Comparison of ENCODE assay signal across 18 cellular contexts in the genomic region with DNA sequence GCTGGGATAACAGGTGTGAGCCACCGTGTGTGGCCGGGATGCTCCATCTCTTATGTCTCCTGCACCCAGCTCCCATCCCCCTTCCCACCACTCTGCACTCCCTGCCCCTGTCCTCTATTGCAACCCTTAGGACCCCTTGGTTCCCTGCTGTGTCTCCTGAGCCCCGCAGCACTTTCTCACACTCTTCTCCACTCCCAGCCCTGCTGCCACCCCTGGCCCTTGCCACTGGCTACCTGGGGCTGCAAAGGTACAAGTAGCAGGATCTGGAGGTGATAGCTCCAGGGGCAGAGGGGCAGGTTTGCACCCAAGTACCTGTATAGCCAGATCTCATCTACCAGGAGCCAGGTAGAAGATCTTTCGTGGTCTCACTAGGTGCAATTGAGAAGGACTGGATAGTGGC. TPM values are rescaled to one million over a fixed set of nuclear protein-coding genes. Genes with fewer than 3 reads are reported as not detected.
DNase-seq lines count a peak whose midpoint lies in the region; TF ChIP-seq lines count a peak whose summit lies in the region.
"Had no signal": no experiment of that assay in that cellular context is flagged by ENCODE, and none has a peak within 500 bp of the region (broad histone marks: within the 10 kb centered on the region; RNA-seq: fewer than 3 reads in every experiment).

No MANE protein-coding gene starts in this region.

- TF ChIP-seq CTCF in nephron (IDR thresholded peaks at IDR 0.05; ENCODE audit: unreplicated experiment in 3 of 3) = no peak

- H3K36me3 Mint-ChIP-seq in activated CD4-positive, alpha-beta memory T cell treated with anti-CD3 and anti-CD28 coated beads, Interleukin-2, amount 10 ng/mL, durations not matched to agents 7 days and 5 days (ENCODE audit: low read depth) = no peaks in the 10 kb centered on the region
- H3K36me3 Mint-ChIP-seq in activated CD4-positive, alpha-beta memory T cell treated with anti-CD3 and anti-CD28 coated beads for 36 hours = peaks cover 3% of the 10 kb centered on the region
- H3K36me3 Mint-ChIP-seq in nephron (ENCODE audit: low read depth) = peaks cover 7% of the 10 kb centered on the region

- peaks cover 61% of the 10 kb centered on the region for H3K27me3 Mint-ChIP-seq in activated CD4-positive, alpha-beta memory T cell treated with anti-CD3 and anti-CD28 coated beads, Interleukin-2, amount 10 ng/mL, durations not matched to agents 7 days and 5 days
- peaks cover 60% of the 10 kb centered on the region for H3K27me3 Mint-ChIP-seq in activated CD4-positive, alpha-beta memory T cell treated with anti-CD3 and anti-CD28 coated beads for 36 hours
- H3K27me3 Mint-ChIP-seq in nephron (ENCODE audit: low read depth) = peaks cover 56% of the 10 kb centered on the region

- peak; percentile 9 for DNase-seq in activated CD4-positive, alpha-beta memory T cell treated with anti-CD3 and anti-CD28 coated beads, Interleukin-2, amount 10 ng/mL, durations not matched to agents 7 days and 5 days
- DNase-seq in activated CD4-positive, alpha-beta memory T cell treated with anti-CD3 and anti-CD28 coated beads for 36 hours = no peak
- peak; percentile 8 for DNase-seq in AG20443 (ENCODE audit: low spot score)
- DNase-seq in NCI-H1436 treated with DMSO at 0.1 percent for 48 hours (lab: John Stamatoyannopoulos, UW) = no peak
- DNase-seq in GDM1 (lab: John Stamatoyannopoulos, UW) = no peak
- DNase-seq: AML-193; BE2C; CD4-positive, alpha-beta T cell; CD8-positive, alpha-beta memory T cell; DMS 273 treated with DMSO at 0.1 percent for 48 hours; DMS79; EL; GM23248; H7; HCEC 1CT had no signal

- intact Hi-C loops in activated CD4-positive, alpha-beta memory T cell treated with anti-CD3 and anti-CD28 coated beads for 36 hours (cut with micrococcal nuclease) = no loop called here

- CTCF ChIA-PET in activated CD4-positive, alpha-beta memory T cell treated with anti-CD3 and anti-CD28 coated beads, Interleukin-2, amount 10 ng/mL, durations not matched to agents 7 days and 5 days (lab: Charles Lee) = no interaction called here
- CTCF ChIA-PET in activated CD4-positive, alpha-beta memory T cell treated with anti-CD3 and anti-CD28 coated beads for 36 hours (lab: Charles Lee) = no interaction called here

- H3K27ac Mint-ChIP-seq in activated CD4-positive, alpha-beta memory T cell treated with anti-CD3 and anti-CD28 coated beads, Interleukin-2, amount 10 ng/mL, durations not matched to agents 7 days and 5 days = no peak overlapping the region
- no peak overlapping the region for H3K27ac Mint-ChIP-seq in activated CD4-positive, alpha-beta memory T cell treated with anti-CD3 and anti-CD28 coated beads for 36 hours
- H3K27ac Mint-ChIP-seq in nephron = peak overlapping the region in 2 of 3 experiments; percentile 35 to 87
- H3K27ac Mint-ChIP-seq: CD14-positive monocyte; CD4-positive, alpha-beta T cell; CD8-positive, alpha-beta memory T cell had no signal

- H3K4me1 Mint-ChIP-seq in activated CD4-positive, alpha-beta memory T cell treated with anti-CD3 and anti-CD28 coated beads, Interleukin-2, amount 10 ng/mL, durations not matched to agents 7 days and 5 days = no peaks in the 10 kb centered on the region
- peaks cover 2% of the 10 kb centered on the region for H3K4me1 Mint-ChIP-seq in activated CD4-positive, alpha-beta memory T cell treated with anti-CD3 and anti-CD28 coated beads for 36 hours (ENCODE audit: low read depth)
- H3K4me1 Mint-ChIP-seq in nephron = peaks cover 14% of the 10 kb centered on the region

- H3K4me3 Mint-ChIP-seq in activated CD4-positive, alpha-beta memory T cell treated with anti-CD3 and anti-CD28 coated beads, Interleukin-2, amount 10 ng/mL, durations not matched to agents 7 days and 5 days = no peak overlapping the region
- no peak overlapping the region for H3K4me3 Mint-ChIP-seq in activated CD4-positive, alpha-beta memory T cell treated with anti-CD3 and anti-CD28 coated beads for 36 hours
- H3K4me3 Mint-ChIP-seq in nephron = peak overlapping the region in 1 of 3 experiments; percentile 11
- H3K4me3 Mint-ChIP-seq: CD4-positive, alpha-beta T cell; CD8-positive, alpha-beta memory T cell had no signal

- POLR2A ChIA-PET in activated CD4-positive, alpha-beta memory T cell treated with anti-CD3 and anti-CD28 coated beads, Interleukin-2, amount 10 ng/mL, durations not matched to agents 7 days and 5 days (lab: Charles Lee) = no interaction called here
- POLR2A ChIA-PET in activated CD4-positive, alpha-beta memory T cell treated with anti-CD3 and anti-CD28 coated beads for 36 hours (lab: Charles Lee) = no interaction called here

- no peaks in the 10 kb centered on the region for H3K9me3 Mint-ChIP-seq in activated CD4-positive, alpha-beta memory T cell treated with anti-CD3 and anti-CD28 coated beads, Interleukin-2, amount 10 ng/mL, durations not matched to agents 7 days and 5 days
- peaks cover under 1% of the 10 kb centered on the region for H3K9me3 Mint-ChIP-seq in activated CD4-positive, alpha-beta memory T cell treated with anti-CD3 and anti-CD28 coated beads for 36 hours
- peaks cover 16% of the 10 kb centered on the region for H3K9me3 Mint-ChIP-seq in nephron

RNA-seq across cellular contexts. Expression of a gene that starts 6.6 kb away (rescaled TPM):
- under 1 TPM; 0.20 to 0.33 TPM for total RNA-seq in activated CD4-positive, alpha-beta memory T cell treated with anti-CD3 and anti-CD28 coated beads, Interleukin-2, amount 10 ng/mL, durations not matched to agents 7 days and 5 days
- total RNA-seq in activated CD4-positive, alpha-beta memory T cell treated with anti-CD3 and anti-CD28 coated beads for 36 hours = 1 to 10 TPM; 2.3 to 2.9 TPM
- total RNA-seq: CD4-positive, alpha-beta T cell; GM23248 had no signal

RNA-seq across cellular contexts. Expression of a gene that starts 7.8 kb away (rescaled TPM):
- not detected for total RNA-seq in activated CD4-positive, alpha-beta memory T cell treated with anti-CD3 and anti-CD28 coated beads, Interleukin-2, amount 10 ng/mL, durations not matched to agents 7 days and 5 days
- total RNA-seq in activated CD4-positive, alpha-beta memory T cell treated with anti-CD3 and anti-CD28 coated beads for 36 hours = not detected
- total RNA-seq: CD4-positive, alpha-beta T cell; CD8-positive, alpha-beta memory T cell; GM23248; H1; H7 had no signal

RNA-seq across cellular contexts. Expression of a gene that starts 9.1 kb away (rescaled TPM):
- not detected for total RNA-seq in activated CD4-positive, alpha-beta memory T cell treated with anti-CD3 and anti-CD28 coated beads, Interleukin-2, amount 10 ng/mL, durations not matched to agents 7 days and 5 days
- not detected for total RNA-seq in activated CD4-positive, alpha-beta memory T cell treated with anti-CD3 and anti-CD28 coated beads for 36 hours
- total RNA-seq: CD4-positive, alpha-beta T cell; CD8-positive, alpha-beta memory T cell; GM23248; H1; H7 had no signal

RNA-seq across cellular contexts. Expression of a gene that starts 33.4 kb away (rescaled TPM):
- 10 to 100 TPM; 25.0 to 25.7 TPM for total RNA-seq in activated CD4-positive, alpha-beta memory T cell treated with anti-CD3 and anti-CD28 coated beads, Interleukin-2, amount 10 ng/mL, durations not matched to agents 7 days and 5 days
- total RNA-seq in activated CD4-positive, alpha-beta memory T cell treated with anti-CD3 and anti-CD28 coated beads for 36 hours = 10 to 100 TPM; 37.0 to 40.0 TPM

RNA-seq across cellular contexts. Expression of a gene that starts 33.5 kb away (rescaled TPM):
- 10 to 100 TPM; 49.7 to 53.0 TPM for total RNA-seq in activated CD4-positive, alpha-beta memory T cell treated with anti-CD3 and anti-CD28 coated beads, Interleukin-2, amount 10 ng/mL, durations not matched to agents 7 days and 5 days
- 10 to 100 TPM; 51.2 to 53.0 TPM for total RNA-seq in activated CD4-positive, alpha-beta memory T cell treated with anti-CD3 and anti-CD28 coated beads for 36 hours

Comparison
In these comparisons a context has a peak if more than half of its experiments do, and no peak if none do; other contexts are left out.
1. DNase-seq: peak in activated CD4-positive, alpha-beta memory T cell treated with anti-CD3 and anti-CD28 coated beads, Interleukin-2, amount 10 ng/mL, durations not matched to agents 7 days and 5 days (single experiment) and AG20443 (single experiment); none in activated CD4-positive, alpha-beta memory T cell treated with anti-CD3 and anti-CD28 coated beads for 36 hours (single experiment), NCI-H1436 treated with DMSO at 0.1 percent for 48 hours (single experiment) and GDM1 (single experiment).
2. H3K27ac Mint-ChIP-seq: peak in nephron (2 of 3); none in activated CD4-positive, alpha-beta memory T cell treated with anti-CD3 and anti-CD28 coated beads, Interleukin-2, amount 10 ng/mL, durations not matched to agents 7 days and 5 days (single experiment) and activated CD4-positive, alpha-beta memory T cell treated with anti-CD3 and anti-CD28 coated beads for 36 hours (single experiment).